ENCODE assay signal across 15 cellular contexts in the genomic region with DNA sequence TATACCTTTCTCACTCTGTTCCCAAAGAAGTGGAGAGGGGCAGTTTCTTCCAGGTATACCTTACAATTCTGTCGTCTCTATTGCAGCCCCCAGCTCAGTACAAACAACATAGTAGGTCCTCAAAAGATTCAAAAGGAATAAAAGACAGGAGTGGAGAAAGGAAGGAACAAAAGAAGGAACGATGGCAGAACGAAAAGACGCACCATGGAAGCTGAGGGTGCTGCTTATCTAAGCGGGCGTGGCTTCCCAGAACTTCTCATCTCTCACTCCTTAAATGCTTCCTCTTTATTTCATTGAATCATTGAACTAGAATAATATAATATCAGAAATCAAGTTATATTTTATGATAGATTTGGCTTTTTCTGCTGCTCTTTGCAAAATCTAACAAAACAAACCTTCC. TPM values are rescaled to one million over a fixed set of nuclear protein-coding genes. Genes with fewer than 3 reads are reported as not detected.
"Had no signal": no experiment of that assay in that cellular context is flagged by ENCODE, and none has a peak within 500 bp of the region (broad histone marks: within the 10 kb centered on the region; RNA-seq: fewer than 3 reads in every experiment).

No MANE protein-coding gene starts in this region.

- H3K4me3 ChIP-seq: thyroid gland had no signal

- H3K27ac ChIP-seq: thyroid gland had no signal

- H3K36me3 ChIP-seq: thyroid gland had no signal

- H3K27me3 ChIP-seq: thyroid gland had no signal

- FAIRE-seq: small intestine, TTC549 had no signal

- ATAC-seq: activated T-cell treated with anti-CD3 and anti-CD28 coated beads, Interleukin-2, amount 50 U/mL, for 4 hours; naive thymus-derived CD8-positive, alpha-beta T cell; right cardiac atrium had no signal

- H3K9me3 ChIP-seq: thyroid gland had no signal

- DNase-seq: activated CD4-positive, alpha-beta T cell treated with anti-CD3 and anti-CD28 coated beads, Interleukin-2, amount 50 U/mL, for 4 hours; activated CD4-positive, CD25-positive, alpha-beta regulatory T cell treated with anti-CD3 and anti-CD28 coated beads, Interleukin-2, amount 50 U/mL, for 72 hours; activated gamma-delta T cell; activated T-cell treated with anti-CD3 and anti-CD28 coated beads, Interleukin-2, amount 50 U/mL, for 4 hours; amygdala; cerebellar nuclear complex; hypothalamus; kidney glomerular epithelial cell; naive thymus-derived CD8-positive, alpha-beta T cell; posterior cingulate gyrus; right cardiac atrium; small intestine; thyroid gland had no signal

RNA-seq across cellular contexts. Expression of a gene that starts 53.0 kb away (rescaled TPM):
- total RNA-seq: fibroblast of villous mesenchyme had no signal
- polyA plus RNA-seq: naive thymus-derived CD8-positive, alpha-beta T cell had no signal
